Comparison of ENCODE assay signal across 8 cellular contexts in genomic region chr11:42301777-42302176, GRCh38.
"Had no signal": no experiment of that assay in that cellular context is flagged by ENCODE, and none has a peak within 500 bp of the region (broad histone marks: within the 10 kb centered on the region; RNA-seq: fewer than 3 reads in every experiment).

No MANE protein-coding gene starts in this region.

- H3K4me3 Mint-ChIP-seq: IgD-negative memory B cell had no signal

- FAIRE-seq: HepG2, HTR-8/SVneo, K562 had no signal

- H3K27ac Mint-ChIP-seq: IgD-negative memory B cell had no signal

- H3K36me3 Mint-ChIP-seq: IgD-negative memory B cell had no signal

- ATAC-seq: HepG2, K562 had no signal

- H3K4me3 ChIP-seq: K562 had no signal

- DNase-seq: IMR-90, KBM-7, KG1 had no signal

- H3K27ac ChIP-seq: HL-60 had no signal

- H3K27me3 Mint-ChIP-seq: IgD-negative memory B cell had no signal
